Comparison of ENCODE assay signal across 1 cellular context in genomic region chr13:32175307-32175706, GRCh38.
TF ChIP-seq lines count a peak whose summit lies in the region.

No MANE protein-coding gene starts in this region.

TF ChIP-seq in K562, 482 proteins besides CTCF, POLR2A, EP300 and RAD21 (continued from another document and continues in another):
- TF ChIP-seq ATF2 (CRISPR knock-in tag; IDR thresholded peaks at IDR 0.05) (no peak), KLF16 (IDR thresholded peaks at IDR 0.05) (0 out of 2 replicates have a peak, but pooled peaks have one; percentile 14), ZNF124 (CRISPR knock-in tag; IDR thresholded peaks at IDR 0.05) (no peak), RFX7 (CRISPR knock-in tag; IDR thresholded peaks at IDR 0.05) (no peak), POLR2AphosphoS5 (IDR thresholded peaks at IDR 0.05; ENCODE audit: control insufficient read depth, insufficient read depth, low read depth, low read length) (peak; percentile 62), CTCFL (IDR thresholded peaks at IDR 0.05; ENCODE audit: borderline replicate concordance, insufficient read depth, low read depth, low read length, poor library complexity, severe bottlenecking) (no peak), GATAD2B (IDR thresholded peaks at IDR 0.05; ENCODE audit: borderline replicate concordance) (no peak), HDAC6 (IDR thresholded peaks at IDR 0.05; ENCODE audit: low read depth, low read length) (no peak), NFXL1 (CRISPR knock-in tag; IDR thresholded peaks at IDR 0.05) (no peak), ZNF318 (IDR thresholded peaks at IDR 0.05; ENCODE audit: borderline replicate concordance in 1 of 2, low read depth in 1 of 2) (no peak), PBX2 (CRISPR knock-in tag; IDR thresholded peaks at IDR 0.05; ENCODE audit: low read depth) (peak; percentile 60), PBX2 (tag; conservative IDR thresholded peaks at IDR 0.05; ENCODE audit: low read depth) (peak; percentile 95), ILK (tag; IDR thresholded peaks at IDR 0.05; ENCODE audit: borderline replicate concordance, low read depth) (no peak), ZNF740 (CRISPR knock-in tag; IDR thresholded peaks at IDR 0.05) (no peak), ZNF740 (tag; IDR thresholded peaks at IDR 0.05) (no peak), TAF9B (IDR thresholded peaks at IDR 0.05; ENCODE audit: partially characterized antibody) (no peak), TEAD4 (IDR thresholded peaks at IDR 0.05; ENCODE audit: low read length) (peak; percentile 78), TEAD4 (CRISPR knock-in tag; IDR thresholded peaks at IDR 0.05; ENCODE audit: borderline replicate concordance) (no peak), ETV5 (CRISPR knock-in tag; IDR thresholded peaks at IDR 0.05; ENCODE audit: low read depth) (no peak), FOXJ3 (CRISPR knock-in tag; IDR thresholded peaks at IDR 0.05) (no peak), ETV6 (IDR thresholded peaks at IDR 0.05; ENCODE audit: borderline replicate concordance in 1 of 2, low read depth in 2 of 2, low read length in 1 of 2) (no peak), ETV6 (CRISPR knock-in tag; IDR thresholded peaks at IDR 0.05; ENCODE audit: borderline replicate concordance) (no peak), PHF21A (IDR thresholded peaks at IDR 0.05; ENCODE audit: borderline replicate concordance, low read depth) (no peak), RBM22 (IDR thresholded peaks at IDR 0.05; ENCODE audit: low read depth, low read length, poor library complexity, severe bottlenecking) (no peak)
- TF ChIP-seq, protein P1, sequence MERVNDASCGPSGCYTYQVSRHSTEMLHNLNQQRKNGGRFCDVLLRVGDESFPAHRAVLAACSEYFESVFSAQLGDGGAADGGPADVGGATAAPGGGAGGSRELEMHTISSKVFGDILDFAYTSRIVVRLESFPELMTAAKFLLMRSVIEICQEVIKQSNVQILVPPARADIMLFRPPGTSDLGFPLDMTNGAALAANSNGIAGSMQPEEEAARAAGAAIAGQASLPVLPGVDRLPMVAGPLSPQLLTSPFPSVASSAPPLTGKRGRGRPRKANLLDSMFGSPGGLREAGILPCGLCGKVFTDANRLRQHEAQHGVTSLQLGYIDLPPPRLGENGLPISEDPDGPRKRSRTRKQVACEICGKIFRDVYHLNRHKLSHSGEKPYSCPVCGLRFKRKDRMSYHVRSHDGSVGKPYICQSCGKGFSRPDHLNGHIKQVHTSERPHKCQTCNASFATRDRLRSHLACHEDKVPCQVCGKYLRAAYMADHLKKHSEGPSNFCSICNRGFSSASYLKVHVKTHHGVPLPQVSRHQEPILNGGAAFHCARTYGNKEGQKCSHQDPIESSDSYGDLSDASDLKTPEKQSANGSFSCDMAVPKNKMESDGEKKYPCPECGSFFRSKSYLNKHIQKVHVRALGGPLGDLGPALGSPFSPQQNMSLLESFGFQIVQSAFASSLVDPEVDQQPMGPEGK (CRISPR knock-in tag; IDR thresholded peaks at IDR 0.05; ENCODE audit: borderline replicate concordance) = no peak
- TF ChIP-seq, protein P2, sequence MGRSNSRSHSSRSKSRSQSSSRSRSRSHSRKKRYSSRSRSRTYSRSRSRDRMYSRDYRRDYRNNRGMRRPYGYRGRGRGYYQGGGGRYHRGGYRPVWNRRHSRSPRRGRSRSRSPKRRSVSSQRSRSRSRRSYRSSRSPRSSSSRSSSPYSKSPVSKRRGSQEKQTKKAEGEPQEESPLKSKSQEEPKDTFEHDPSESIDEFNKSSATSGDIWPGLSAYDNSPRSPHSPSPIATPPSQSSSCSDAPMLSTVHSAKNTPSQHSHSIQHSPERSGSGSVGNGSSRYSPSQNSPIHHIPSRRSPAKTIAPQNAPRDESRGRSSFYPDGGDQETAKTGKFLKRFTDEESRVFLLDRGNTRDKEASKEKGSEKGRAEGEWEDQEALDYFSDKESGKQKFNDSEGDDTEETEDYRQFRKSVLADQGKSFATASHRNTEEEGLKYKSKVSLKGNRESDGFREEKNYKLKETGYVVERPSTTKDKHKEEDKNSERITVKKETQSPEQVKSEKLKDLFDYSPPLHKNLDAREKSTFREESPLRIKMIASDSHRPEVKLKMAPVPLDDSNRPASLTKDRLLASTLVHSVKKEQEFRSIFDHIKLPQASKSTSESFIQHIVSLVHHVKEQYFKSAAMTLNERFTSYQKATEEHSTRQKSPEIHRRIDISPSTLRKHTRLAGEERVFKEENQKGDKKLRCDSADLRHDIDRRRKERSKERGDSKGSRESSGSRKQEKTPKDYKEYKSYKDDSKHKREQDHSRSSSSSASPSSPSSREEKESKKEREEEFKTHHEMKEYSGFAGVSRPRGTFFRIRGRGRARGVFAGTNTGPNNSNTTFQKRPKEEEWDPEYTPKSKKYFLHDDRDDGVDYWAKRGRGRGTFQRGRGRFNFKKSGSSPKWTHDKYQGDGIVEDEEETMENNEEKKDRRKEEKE (IDR thresholded peaks at IDR 0.05; ENCODE audit: borderline replicate concordance in 1 of 2, control insufficient read depth in 1 of 2, low read depth in 2 of 2, low read length in 1 of 2) = no peak
- TF ChIP-seq, protein P3, sequence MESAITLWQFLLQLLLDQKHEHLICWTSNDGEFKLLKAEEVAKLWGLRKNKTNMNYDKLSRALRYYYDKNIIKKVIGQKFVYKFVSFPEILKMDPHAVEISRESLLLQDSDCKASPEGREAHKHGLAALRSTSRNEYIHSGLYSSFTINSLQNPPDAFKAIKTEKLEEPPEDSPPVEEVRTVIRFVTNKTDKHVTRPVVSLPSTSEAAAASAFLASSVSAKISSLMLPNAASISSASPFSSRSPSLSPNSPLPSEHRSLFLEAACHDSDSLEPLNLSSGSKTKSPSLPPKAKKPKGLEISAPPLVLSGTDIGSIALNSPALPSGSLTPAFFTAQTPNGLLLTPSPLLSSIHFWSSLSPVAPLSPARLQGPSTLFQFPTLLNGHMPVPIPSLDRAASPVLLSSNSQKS (CRISPR knock-in tag; IDR thresholded peaks at IDR 0.05) = no peak
- TF ChIP-seq, protein P4, sequence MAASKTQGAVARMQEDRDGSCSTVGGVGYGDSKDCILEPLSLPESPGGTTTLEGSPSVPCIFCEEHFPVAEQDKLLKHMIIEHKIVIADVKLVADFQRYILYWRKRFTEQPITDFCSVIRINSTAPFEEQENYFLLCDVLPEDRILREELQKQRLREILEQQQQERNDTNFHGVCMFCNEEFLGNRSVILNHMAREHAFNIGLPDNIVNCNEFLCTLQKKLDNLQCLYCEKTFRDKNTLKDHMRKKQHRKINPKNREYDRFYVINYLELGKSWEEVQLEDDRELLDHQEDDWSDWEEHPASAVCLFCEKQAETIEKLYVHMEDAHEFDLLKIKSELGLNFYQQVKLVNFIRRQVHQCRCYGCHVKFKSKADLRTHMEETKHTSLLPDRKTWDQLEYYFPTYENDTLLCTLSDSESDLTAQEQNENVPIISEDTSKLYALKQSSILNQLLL (CRISPR knock-in tag; IDR thresholded peaks at IDR 0.05; ENCODE audit: borderline replicate concordance) = no peak
- TF ChIP-seq, protein P5, sequence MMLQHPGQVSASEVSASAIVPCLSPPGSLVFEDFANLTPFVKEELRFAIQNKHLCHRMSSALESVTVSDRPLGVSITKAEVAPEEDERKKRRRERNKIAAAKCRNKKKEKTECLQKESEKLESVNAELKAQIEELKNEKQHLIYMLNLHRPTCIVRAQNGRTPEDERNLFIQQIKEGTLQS (IDR thresholded peaks at IDR 0.05) = peak; percentile 33; the same call in 1 of the 2 replicates
- TF ChIP-seq, protein P5 (CRISPR knock-in tag; conservative IDR thresholded peaks at IDR 0.05) = no peak
